In genomic region chrY:7272556-7273195, GRCh38 we compare ENCODE assay signal across 8 cellular contexts.
DNase-seq lines count a peak whose midpoint lies in the region; ATAC-seq and TF ChIP-seq lines count a peak whose summit lies in the region.

No MANE protein-coding gene starts in this region.

- intact Hi-C loops in CD14-positive monocyte (cut with micrococcal nuclease) (no loop called here), right cardiac atrium (cut with DNase I) (loop anchor here in 1 of 4 donors (5.0 kb wide), 1 partner anchor 70 kb away; no protein-coding TSS in a partner anchor), dorsolateral prefrontal cortex (cut with DNase I) (no loop called here)
- intact Hi-C loops in activated CD4-positive, alpha-beta memory T cell treated with anti-CD3 and anti-CD28 coated beads for 36 hours (cut with micrococcal nuclease), result loop anchor here (2.0 to 5.0 kb wide), 2 partner anchors 54 to 545 kb away; no protein-coding TSS in a partner anchor

- no peaks in the 10 kb centered on the region for H3K27me3 Mint-ChIP-seq in CD14-positive monocyte (ENCODE audit: low read depth in 3 of 3)
- no peaks in the 10 kb centered on the region for H3K27me3 Mint-ChIP-seq in activated CD4-positive, alpha-beta memory T cell treated with anti-CD3 and anti-CD28 coated beads for 36 hours

- H3K36me3 ChIP-seq in suprapubic skin (no peaks in the 10 kb centered on the region), WERI-Rb-1 (no peaks in the 10 kb centered on the region)

- peaks cover 0 to 2% (median 0%) of the 10 kb centered on the region in 7 donors for H3K9me3 Mint-ChIP-seq in CD14-positive monocyte
- no peaks in the 10 kb centered on the region for H3K9me3 Mint-ChIP-seq in activated CD4-positive, alpha-beta memory T cell treated with anti-CD3 and anti-CD28 coated beads for 36 hours

- POLR2A ChIA-PET in activated CD4-positive, alpha-beta memory T cell treated with anti-CD3 and anti-CD28 coated beads for 36 hours (lab: Charles Lee), result interaction anchor here (1.2 to 1.8 kb wide), 2 partner anchors 53 to 55 kb away, joined by 3 read pairs; no protein-coding TSS in a partner anchor

- H3K9me3 ChIP-seq in right cardiac atrium (ENCODE audit: control insufficient read depth, low read length), result no peaks in the 10 kb centered on the region
- H3K9me3 ChIP-seq in suprapubic skin, result no peaks in the 10 kb centered on the region
- H3K9me3 ChIP-seq in WERI-Rb-1 (ENCODE audit: severe bottlenecking), result no peaks in the 10 kb centered on the region

- H3K4me3 ChIP-seq in right cardiac atrium (ENCODE audit: low read length) (peak overlapping the region; percentile 82), suprapubic skin (peak overlapping the region; percentile 79), dorsolateral prefrontal cortex (peak overlapping the region in 9 of 59 donors; percentile 36 to 69 (median 58)), WERI-Rb-1 (ENCODE audit: low read depth, low read length) (no peak overlapping the region)

- WGBS in right cardiac atrium, result 2% methylated on average over 24 of the region's 24 CpGs
- WGBS in suprapubic skin, result no CpG with 5 or more reads among the region's 24 CpGs

- H3K27me3 ChIP-seq in right cardiac atrium (ENCODE audit: control insufficient read depth, insufficient read depth), result no peaks in the 10 kb centered on the region
- no peaks in the 10 kb centered on the region for H3K27me3 ChIP-seq in suprapubic skin
- no peaks in the 10 kb centered on the region for H3K27me3 ChIP-seq in dorsolateral prefrontal cortex
- no peaks in the 10 kb centered on the region for H3K27me3 ChIP-seq in WERI-Rb-1 (ENCODE audit: insufficient read depth, low read depth, severe bottlenecking)

- H3K4me3 Mint-ChIP-seq in CD14-positive monocyte, result peak overlapping the region; percentile 88 to 94
- peak overlapping the region; percentile 93 for H3K4me3 Mint-ChIP-seq in activated CD4-positive, alpha-beta memory T cell treated with anti-CD3 and anti-CD28 coated beads for 36 hours

- H3K4me1 ChIP-seq in right cardiac atrium (ENCODE audit: control insufficient read depth, insufficient read depth, low read length) (peaks cover 6% of the 10 kb centered on the region), suprapubic skin (peaks cover 12% of the 10 kb centered on the region)

- H3K36me3 Mint-ChIP-seq in CD14-positive monocyte, result no peaks in the 10 kb centered on the region
- H3K36me3 Mint-ChIP-seq in activated CD4-positive, alpha-beta memory T cell treated with anti-CD3 and anti-CD28 coated beads for 36 hours, result peaks cover 20% of the 10 kb centered on the region

- TF ChIP-seq CTCF in CD14-positive monocyte (IDR thresholded peaks at IDR 0.05) (peak; percentile 30), suprapubic skin (IDR thresholded peaks at IDR 0.05) (peak in 1 of 2 donors; percentile 36), dorsolateral prefrontal cortex (IDR thresholded peaks at IDR 0.05 in 54 of 56, conservative IDR thresholded peaks at IDR 0.05 in 2 of 56; ENCODE audit: low read depth in 1 of 56, partially characterized antibody in 56 of 56) (peak in 10 of 56 donors; percentile 10 to 41 (median 31)), WERI-Rb-1 (IDR thresholded peaks at IDR 0.05; ENCODE audit: low read depth, low read length) (no peak)

- TF ChIP-seq EP300 in suprapubic skin (IDR thresholded peaks at IDR 0.05), result no peak

- CTCF ChIA-PET in activated CD4-positive, alpha-beta memory T cell treated with anti-CD3 and anti-CD28 coated beads for 36 hours (lab: Charles Lee), result interaction anchor here (0.6 to 1.3 kb wide), 5 partner anchors 12 to 73 kb away, joined by 3 to 4 read pairs (median 3); no protein-coding TSS in a partner anchor

- peaks cover 32% of the 10 kb centered on the region for H3K4me1 Mint-ChIP-seq in CD14-positive monocyte
- H3K4me1 Mint-ChIP-seq in activated CD4-positive, alpha-beta memory T cell treated with anti-CD3 and anti-CD28 coated beads for 36 hours (ENCODE audit: low read depth), result peaks cover 12% of the 10 kb centered on the region

- peak; percentile 28 for ATAC-seq in HG02678 (IDR thresholded peaks at IDR 0.05; ENCODE audit: unreplicated experiment)
- ATAC-seq in right cardiac atrium, result peak in 1 of 2 donors; percentile 59
- no peak for ATAC-seq in HG02571 (IDR thresholded peaks at IDR 0.05; ENCODE audit: unreplicated experiment)

- no peak for TF ChIP-seq POLR2A in suprapubic skin (IDR thresholded peaks at IDR 0.05)

- H3K27ac ChIP-seq in right cardiac atrium (ENCODE audit: low read length) (peak overlapping the region; percentile 75), suprapubic skin (peak overlapping the region; percentile 92), dorsolateral prefrontal cortex (peak overlapping the region in 3 of 59 donors; percentile 27 to 56 (median 41)), WERI-Rb-1 (no peak overlapping the region)

- H3K27ac Mint-ChIP-seq in CD14-positive monocyte, result peak overlapping the region in 2 of 7 donors; percentile 87 to 93
- H3K27ac Mint-ChIP-seq in activated CD4-positive, alpha-beta memory T cell treated with anti-CD3 and anti-CD28 coated beads for 36 hours, result peak overlapping the region; percentile 94

- DNase-seq in CD14-positive monocyte (ENCODE audit: low spot score) (no peak), right cardiac atrium (peak in 1 of 3 donors; percentile 85), suprapubic skin (ENCODE audit: low spot score in 2 of 2) (peak in 1 of 2 donors; percentile 72), dorsolateral prefrontal cortex (no peak), WERI-Rb-1 (no peak)
- peak; percentile 75 for DNase-seq in activated CD4-positive, alpha-beta memory T cell treated with anti-CD3 and anti-CD28 coated beads for 36 hours
